8 cellular contexts compared by ENCODE assay signal in genomic region chr17:21510686-21511367, GRCh38.
DNase-seq lines count a peak whose midpoint lies in the region; ATAC-seq and TF ChIP-seq lines count a peak whose summit lies in the region.

No MANE protein-coding gene starts in this region.

- intact Hi-C loops in HCT116 (cut with micrococcal nuclease) = loop anchor here (1.0 to 10.0 kb wide), 3 partner anchors 54 to 469 kb away; partner anchors contain the start of gene USP22
- intact Hi-C loops in activated CD4-positive, alpha-beta memory T cell treated with anti-CD3 and anti-CD28 coated beads for 36 hours (cut with micrococcal nuclease) = loop anchor here (1.0 to 5.0 kb wide), 4 partner anchors 54 to 392 kb away; no protein-coding TSS in a partner anchor

- no peak overlapping the region for H3K27ac Mint-ChIP-seq in activated CD4-positive, alpha-beta memory T cell treated with anti-CD3 and anti-CD28 coated beads for 36 hours

- H3K27ac ChIP-seq in HCT116 (ENCODE audit: low read depth, low read length) (no peak overlapping the region), hepatocyte (peak overlapping the region; percentile 52)

- H3K27me3 ChIP-seq in HCT116 (ENCODE audit: insufficient read depth, low read length) (no peaks in the 10 kb centered on the region), hepatocyte (peaks cover 16% of the 10 kb centered on the region)

- RAD21 ChIA-PET in HCT116 (lab: Charles Lee; ENCODE audit: low non-redundant PET in 1 of 2, low total read pairs in 2 of 2, uncharacterized antibody in 2 of 2, unreplicated experiment in 2 of 2) = interaction anchor here in 1 of 2 experiments (1.0 kb wide), 1 partner anchor 53 kb away, joined by 10 read pairs; no protein-coding TSS in a partner anchor

- TF ChIP-seq POLR2A in HCT116 (IDR thresholded peaks at IDR 0.05; ENCODE audit: borderline replicate concordance, extremely low read depth, insufficient read depth, insufficient read length) = no peak

- CTCF ChIA-PET in HCT116 (lab: Charles Lee) = interaction anchor here (0.6 to 3.3 kb wide), 13 partner anchors 12 to 689 kb away, joined by 3 to 51 read pairs (median 3); no protein-coding TSS in a partner anchor
- CTCF ChIA-PET in activated CD4-positive, alpha-beta memory T cell treated with anti-CD3 and anti-CD28 coated beads for 36 hours (lab: Charles Lee) = interaction anchor here (0.6 to 5.9 kb wide), 16 partner anchors 12 to 411 kb away, joined by 3 to 95 read pairs (median 7); no protein-coding TSS in a partner anchor

- H2AFZ ChIP-seq in HCT116 (ENCODE audit: low read depth, low read length, poor library complexity, severe bottlenecking) = peak overlapping the region; percentile 86
- H2AFZ ChIP-seq in hepatocyte = peak overlapping the region; percentile 92

- TF ChIP-seq RAD21 in HCT116 (IDR thresholded peaks at IDR 0.05; ENCODE audit: low read depth) = no peak

- H3K4me2 ChIP-seq in HCT116 (ENCODE audit: low read length) = peak overlapping the region; percentile 69
- peak overlapping the region; percentile 93 for H3K4me2 ChIP-seq in hepatocyte

- no peaks in the 10 kb centered on the region for H3K36me3 ChIP-seq in HCT116 (ENCODE audit: control insufficient read depth in 1 of 2, insufficient read depth in 2 of 2, low read length in 2 of 2)
- H3K36me3 ChIP-seq in hepatocyte (replicated peaks; ENCODE audit: insufficient read depth, low read depth) = no peaks in the 10 kb centered on the region

- H3K9me3 ChIP-seq in HCT116 (ENCODE audit: control insufficient read depth in 1 of 2, insufficient read depth in 1 of 2, low read depth in 1 of 2, low read length in 2 of 2) (no peaks in the 10 kb centered on the region), hepatocyte (ENCODE audit: low read depth) (no peaks in the 10 kb centered on the region)

- 41% methylated on average over 14 of the region's 14 CpGs for WGBS in hepatocyte (ENCODE audit: low lambda C conversion rate, missing lambda C conversion rate)

- DNase-seq in HCT116 (ENCODE audit: low read depth, low spot score) (no peak), hepatocyte (ENCODE audit: low spot score) (no peak), skeletal muscle cell (ENCODE audit: low read depth) (no peak), GM19238 (ENCODE audit: insufficient read length, low spot score) (no peak), nucleus accumbens (lab: John Stamatoyannopoulos, UW) (no peak)
- no peak for DNase-seq in activated CD4-positive, alpha-beta memory T cell treated with anti-CD3 and anti-CD28 coated beads for 36 hours
- no peak for DNase-seq in activated CD4-positive, alpha-beta T cell treated with anti-CD3 and anti-CD28 coated beads, Interleukin-2, amount 50 U/mL, for 1 hour
- DNase-seq in activated effector memory CD4-positive, alpha-beta T cell treated with anti-CD3 and anti-CD28 coated beads, Interleukin-2, amount 50 U/mL, for 16 hours = no peak

- no peak overlapping the region for H3K9ac ChIP-seq in HCT116 (ENCODE audit: low read length)

- no TSS peak for BruUV-seq in HCT116 (replicated peaks; lab: Mats Ljungman, UMichigan)

- H3K79me2 ChIP-seq in HCT116 (ENCODE audit: insufficient read depth, low read length) = no peaks in the 10 kb centered on the region
- no peaks in the 10 kb centered on the region for H3K79me2 ChIP-seq in hepatocyte

- H3K9me3 Mint-ChIP-seq in activated CD4-positive, alpha-beta memory T cell treated with anti-CD3 and anti-CD28 coated beads for 36 hours = no peaks in the 10 kb centered on the region

- peaks cover 23% of the 10 kb centered on the region for H3K27me3 Mint-ChIP-seq in activated CD4-positive, alpha-beta memory T cell treated with anti-CD3 and anti-CD28 coated beads for 36 hours

- no peaks in the 10 kb centered on the region for H3K9me2 ChIP-seq in HCT116 (ENCODE audit: insufficient read depth)
- H3K9me2 ChIP-seq in hepatocyte (replicated peaks; ENCODE audit: insufficient read depth) = no peaks in the 10 kb centered on the region

- TF ChIP-seq CTCF in HCT116 (IDR thresholded peaks at IDR 0.05 in 2 of 3, conservative IDR thresholded peaks at IDR 0.05 in 1 of 3; ENCODE audit: borderline replicate concordance in 1 of 3, insufficient read depth in 1 of 3, low read depth in 2 of 3, low read length in 2 of 3) (no peak), hepatocyte (IDR thresholded peaks at IDR 0.05; ENCODE audit: poor library complexity) (no peak)

- POLR2A ChIA-PET in HCT116 (lab: Charles Lee) = no interaction called here
- POLR2A ChIA-PET in activated CD4-positive, alpha-beta memory T cell treated with anti-CD3 and anti-CD28 coated beads for 36 hours (lab: Charles Lee) = interaction anchor here (2.5 kb wide), 1 partner anchor 54 kb away, joined by 11 read pairs; no protein-coding TSS in a partner anchor

- H3K36me3 Mint-ChIP-seq in activated CD4-positive, alpha-beta memory T cell treated with anti-CD3 and anti-CD28 coated beads for 36 hours = no peaks in the 10 kb centered on the region

- H3K4me3 Mint-ChIP-seq in activated CD4-positive, alpha-beta memory T cell treated with anti-CD3 and anti-CD28 coated beads for 36 hours = peak overlapping the region; percentile 61

- no peak for ATAC-seq in HCT116

- no peak overlapping the region for H3K4me3 ChIP-seq in HCT116 (replicated peaks in 1 of 2; ENCODE audit: low read depth in 1 of 2, low read length in 2 of 2)
- H3K4me3 ChIP-seq in hepatocyte = peak overlapping the region; percentile 49
- H3K4me3 ChIP-seq in skeletal muscle cell (ENCODE audit: low read depth, low read length) = peak overlapping the region; percentile 48

- peaks cover 16% of the 10 kb centered on the region for H3K4me1 Mint-ChIP-seq in activated CD4-positive, alpha-beta memory T cell treated with anti-CD3 and anti-CD28 coated beads for 36 hours (ENCODE audit: low read depth)

- H4K20me1 ChIP-seq in HCT116 (ENCODE audit: insufficient read depth) = no peaks in the 10 kb centered on the region
- H4K20me1 ChIP-seq in hepatocyte (ENCODE audit: insufficient read depth, poor library complexity, severe bottlenecking) = no peaks in the 10 kb centered on the region

- H3K4me1 ChIP-seq in HCT116 (ENCODE audit: control insufficient read depth in 1 of 2, insufficient read depth in 2 of 2, low read length in 2 of 2) (peaks cover 2 to 14% of the 10 kb centered on the region in 2 experiments; a peak in 2 of 4 replicates), hepatocyte (ENCODE audit: insufficient read depth) (no peaks in the 10 kb centered on the region)

TF ChIP-seq in HCT116, 20 proteins besides CTCF, POLR2A, EP300 and RAD21:
- no peak for TF ChIP-seq CEBPB (IDR thresholded peaks at IDR 0.05; ENCODE audit: low read depth)
- no peak for TF ChIP-seq FOSL1 (IDR thresholded peaks at IDR 0.05; ENCODE audit: low read depth)
- TF ChIP-seq EZH2 (IDR thresholded peaks at IDR 0.05) = no peak
- TF ChIP-seq POLR2AphosphoS5 (IDR thresholded peaks at IDR 0.05; ENCODE audit: low read depth, low read length) = no peak
- TF ChIP-seq ZFX (IDR thresholded peaks at IDR 0.05) = no peak
- no peak for TF ChIP-seq JUND (IDR thresholded peaks at IDR 0.05)
- TF ChIP-seq CBX3 (IDR thresholded peaks at IDR 0.05; ENCODE audit: low read depth) = no peak
- TF ChIP-seq, protein P1, sequence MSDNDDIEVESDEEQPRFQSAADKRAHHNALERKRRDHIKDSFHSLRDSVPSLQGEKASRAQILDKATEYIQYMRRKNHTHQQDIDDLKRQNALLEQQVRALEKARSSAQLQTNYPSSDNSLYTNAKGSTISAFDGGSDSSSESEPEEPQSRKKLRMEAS (IDR thresholded peaks at IDR 0.05) = no peak

Comparison
In these comparisons a context has a peak if more than half of its experiments do, and no peak if none do; other contexts are left out.
1. H3K4me3 ChIP-seq: peak in hepatocyte (single experiment) and skeletal muscle cell (single experiment); none in HCT116 (0 of 2).